Comparison of ENCODE assay signal across 18 cellular contexts in the genomic region with DNA sequence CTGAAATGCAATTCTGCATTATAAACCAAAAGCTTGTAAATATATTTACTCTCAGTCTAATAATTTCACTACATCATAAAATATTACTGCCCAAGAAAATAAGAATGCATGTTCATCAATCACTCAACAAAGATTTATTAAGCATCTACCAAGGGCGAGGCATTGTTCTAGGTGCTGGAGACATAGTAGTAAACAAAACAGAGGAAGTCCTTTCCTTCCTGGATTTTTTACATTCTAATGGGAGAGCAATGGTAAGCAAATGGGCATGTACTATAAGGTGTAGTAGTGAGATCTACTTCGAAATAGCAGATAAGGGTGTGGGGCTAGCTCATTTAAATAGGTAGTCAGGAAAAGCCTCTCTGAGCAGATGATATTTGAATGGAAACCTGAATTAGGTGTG. TPM values are rescaled to one million over a fixed set of nuclear protein-coding genes. Genes with fewer than 3 reads are reported as not detected.
A peak's percentile ranks its signal among the peaks of the same experiment; 100 is the strongest.
DNase-seq lines count a peak whose midpoint lies in the region; ATAC-seq, FAIRE-seq and TF ChIP-seq lines count a peak whose summit lies in the region.
"Had no signal": no experiment of that assay in that cellular context is flagged by ENCODE, and none has a peak within 500 bp of the region (broad histone marks: within the 10 kb centered on the region; RNA-seq: fewer than 3 reads in every experiment).

No MANE protein-coding gene starts in this region.

- DNase-seq in A549 (ENCODE audit: low read depth in 1 of 2, low spot score in 1 of 2) (peak in 1 of 2 experiments; percentile 18), PC-3 (no peak), colonic mucosa (no peak), mesothelial cell of epicardium (ENCODE audit: low spot score in 2 of 2, unreplicated experiment in 2 of 2) (no peak), DMS 273 (lab: John Stamatoyannopoulos, UW; ENCODE audit: unreplicated experiment) (no peak), activated T-cell treated with anti-CD3 and anti-CD28 coated beads for 4 hours (no peak), progenitor cell of endocrine pancreas (ENCODE audit: low spot score, unreplicated experiment) (no peak), mesenteric fat pad (ENCODE audit: low spot score) (no peak)
- DNase-seq: NCI-H1436 treated with DMSO at 0.1 percent for 48 hours, NCI-H2107, NCI-H226, NCI-H748 treated with DMSO at 0.1 percent for 48 hours, Peyer's patch, SHP77 had no signal

- peak overlapping the region; percentile 57 for H3K27ac Mint-ChIP-seq in mesothelial cell of epicardium
- H3K27ac Mint-ChIP-seq in progenitor cell of endocrine pancreas: no peak overlapping the region

- BruUV-seq in PC-3 (replicated peaks; lab: Mats Ljungman, UMichigan): no TSS peak

- H3K9me3 Mint-ChIP-seq in mesothelial cell of epicardium: no peaks in the 10 kb centered on the region
- no peaks in the 10 kb centered on the region for H3K9me3 Mint-ChIP-seq in progenitor cell of endocrine pancreas (ENCODE audit: low read depth)

- POLR2A ChIA-PET in A549 (lab: Yijun Ruan, JAX) (no interaction called here), PC-3 (lab: Charles Lee; ENCODE audit: unreplicated experiment) (interaction anchor here (0.7 kb wide), 1 partner anchor 29 kb away, joined by 3 read pairs; no protein-coding TSS in a partner anchor)

- no peak for TF ChIP-seq EP300 in A549 (IDR thresholded peaks at IDR 0.05)

- 56% methylated on average over 2 of the region's 2 CpGs for WGBS in A549 (ENCODE audit: missing lambda C conversion rate)

- no peaks in the 10 kb centered on the region for H4K20me1 ChIP-seq in PC-3 (ENCODE audit: low read length)

- H3K36me3 ChIP-seq in PC-3 (ENCODE audit: low read depth, low read length) (0 out of 2 replicates have a peak, but pooled peaks cover 2% of the 10 kb centered on the region), colonic mucosa (no peaks in the 10 kb centered on the region)

- no peak for FAIRE-seq in A549 (lab: Jason Lieb, UNC)

- H3K27ac ChIP-seq in A549 (peak overlapping the region in 1 of 2 experiments; percentile 85; a peak in 3 of 6 replicates), PC-3 (ENCODE audit: low read length) (0 out of 2 replicates have a peak overlapping the region, but pooled peaks have one; percentile 2), colonic mucosa (peak overlapping the region; percentile 16)
- H3K27ac ChIP-seq: C4-2B had no signal

- H3K4me1 Mint-ChIP-seq in mesothelial cell of epicardium (peaks cover 18% of the 10 kb centered on the region), progenitor cell of endocrine pancreas (ENCODE audit: low read depth) (peaks cover 21% of the 10 kb centered on the region)

- no peak overlapping the region for H3K9ac ChIP-seq in PC-3 (ENCODE audit: low read length)
- H3K9ac ChIP-seq in colonic mucosa (ENCODE audit: low read depth in 2 of 2, low read length in 2 of 2): no peak overlapping the region

- no peak overlapping the region for H3K4me3 Mint-ChIP-seq in mesothelial cell of epicardium
- no peak overlapping the region for H3K4me3 Mint-ChIP-seq in progenitor cell of endocrine pancreas (ENCODE audit: low read depth)

- H3K36me3 Mint-ChIP-seq in mesothelial cell of epicardium (peaks cover 14% of the 10 kb centered on the region), progenitor cell of endocrine pancreas (ENCODE audit: insufficient read depth) (peaks cover 8% of the 10 kb centered on the region)

- intact Hi-C loops in PC-3 (cut with micrococcal nuclease): no loop called here
- intact Hi-C loops in colonic mucosa (cut with DNase I): no loop called here

- no peaks in the 10 kb centered on the region for H3K9me2 ChIP-seq in PC-3 (replicated peaks; ENCODE audit: low read length)

- peaks cover 38% of the 10 kb centered on the region for H3K79me2 ChIP-seq in PC-3 (ENCODE audit: low read length)

- ATAC-seq in A549 (no peak; a peak in 1 of 6 replicates), PC-3 (peak; percentile 42)
- ATAC-seq: HCT116 had no signal

- H3K4me1 ChIP-seq in A549 (peaks cover 50% of the 10 kb centered on the region), PC-3 (ENCODE audit: insufficient read depth, low read length) (peaks cover 23% of the 10 kb centered on the region), colonic mucosa (peaks cover 13% of the 10 kb centered on the region)

- 0 out of 3 replicates have a peak overlapping the region, but pooled peaks have one; percentile 13 for H3K4me2 ChIP-seq in A549
- no peak overlapping the region for H3K4me2 ChIP-seq in PC-3 (ENCODE audit: low read length)

- H3F3A ChIP-seq in PC-3 (ENCODE audit: low read length, unreplicated experiment): no peaks in the 10 kb centered on the region

- TF ChIP-seq CTCF in A549 (IDR thresholded peaks at IDR 0.05) (no peak), PC-3 (conservative IDR thresholded peaks at IDR 0.05; ENCODE audit: low read depth, low read length) (no peak), colonic mucosa (IDR thresholded peaks at IDR 0.05) (no peak), mesothelial cell of epicardium (IDR thresholded peaks at IDR 0.05; ENCODE audit: unreplicated experiment) (no peak), progenitor cell of endocrine pancreas (IDR thresholded peaks at IDR 0.05; ENCODE audit: unreplicated experiment) (no peak)

- H3K9me3 ChIP-seq in A549 (no peaks in the 10 kb centered on the region), PC-3 (ENCODE audit: low read length) (no peaks in the 10 kb centered on the region), colonic mucosa (no peaks in the 10 kb centered on the region)
- H3K9me3 ChIP-seq: Peyer's patch had no signal

- no peak for TF ChIP-seq RAD21 in A549 (conservative IDR thresholded peaks at IDR 0.05 in 1 of 2, IDR thresholded peaks at IDR 0.05 in 1 of 2)

- TF ChIP-seq POLR2A in A549 (IDR thresholded peaks at IDR 0.05; ENCODE audit: low read length): no peak

- H3K27me3 Mint-ChIP-seq in mesothelial cell of epicardium (ENCODE audit: low read depth): no peaks in the 10 kb centered on the region
- H3K27me3 Mint-ChIP-seq in progenitor cell of endocrine pancreas: no peaks in the 10 kb centered on the region

- no peak overlapping the region for H2AFZ ChIP-seq in PC-3 (ENCODE audit: low read length)

- H3K4me3 ChIP-seq in A549 (no peak overlapping the region), PC-3 (ENCODE audit: low read length) (no peak overlapping the region), colonic mucosa (no peak overlapping the region)
- H3K4me3 ChIP-seq: Peyer's patch had no signal

- CTCF ChIA-PET in A549 (lab: Yijun Ruan, JAX) (interaction anchor here (1.3 to 1.7 kb wide), 2 partner anchors 9 to 63 kb away, joined by 3 to 4 read pairs; no protein-coding TSS in a partner anchor), PC-3 (lab: Charles Lee) (interaction anchor here (0.5 kb wide), 1 partner anchor 145 kb away, joined by 3 read pairs; no protein-coding TSS in a partner anchor)

- no peaks in the 10 kb centered on the region for H3K27me3 ChIP-seq in PC-3 (ENCODE audit: low read length)
- no peaks in the 10 kb centered on the region for H3K27me3 ChIP-seq in colonic mucosa
- H3K27me3 ChIP-seq: Peyer's patch had no signal

RNA-seq across cellular contexts. Expression of gene ZFYVE19, which starts 10.8 kb away (rescaled TPM):
- polyA plus RNA-seq in A549 (2011; rRNA removed) (15.6 and 20.5 TPM in 2 replicates), A549 (2017; fragmentation: RNase III; extraction: RNeasy Plus Mini Kit Qiagen cat#74134 plus additional on column Dnase treatment) (21.1 to 25.6 TPM (median 23.7 TPM) in 3 replicates)
- polyA plus RNA-seq in A549 (2012; cell fraction: cytosol; rRNA removed): 32.0 and 32.4 TPM in 2 replicates
- polyA plus RNA-seq in A549 (2012; cell fraction: nucleus; rRNA removed): 64.7 and 71.5 TPM in 2 replicates
- polyA minus RNA-seq in A549 (2011; rRNA and poly(A)+ RNA removed): 19.7 and 22.8 TPM in 2 replicates
- total RNA-seq in PC-3 (2014; rRNA removed) (32.3 and 39.6 TPM in 2 replicates), colonic mucosa (10 to 100 TPM; 22.9 to 27.9 TPM), mesothelial cell of epicardium (20.9 to 24.4 TPM (median 24.2 TPM) in 3 replicates), progenitor cell of endocrine pancreas (25.2 and 28.1 TPM in 2 replicates), mesenteric fat pad (9.8 TPM)

RNA-seq across cellular contexts. Expression of gene DNAJC17, which starts 11.2 kb away (rescaled TPM):
- polyA plus RNA-seq in A549 (2011; rRNA removed): 17.7 and 24.4 TPM in 2 replicates
- 31.9 and 34.9 TPM in 2 replicates for polyA plus RNA-seq in A549 (2012; cell fraction: cytosol; rRNA removed)
- 21.7 and 26.9 TPM in 2 replicates for polyA plus RNA-seq in A549 (2012; cell fraction: nucleus; rRNA removed)
- polyA plus RNA-seq in A549 (2017; fragmentation: RNase III; extraction: RNeasy Plus Mini Kit Qiagen cat#74134 plus additional on column Dnase treatment): 19.2 to 22.3 TPM (median 19.5 TPM) in 3 replicates
- polyA minus RNA-seq in A549 (2011; rRNA and poly(A)+ RNA removed): 13.4 and 18.5 TPM in 2 replicates
- total RNA-seq in PC-3 (2014; rRNA removed): 51.2 and 53.3 TPM in 2 replicates
- total RNA-seq in colonic mucosa: 10 to 100 TPM; 38.1 to 48.0 TPM
- 36.4 to 44.3 TPM (median 41.2 TPM) in 3 replicates for total RNA-seq in mesothelial cell of epicardium
- total RNA-seq in progenitor cell of endocrine pancreas: 41.0 and 43.1 TPM in 2 replicates
- 25.8 TPM for total RNA-seq in mesenteric fat pad

RNA-seq across cellular contexts. Expression of gene C15orf62, which starts 26.3 kb away (rescaled TPM):
- polyA plus RNA-seq in A549 (2011; rRNA removed) (0.10 and 0.11 TPM in 2 replicates), A549 (2017; fragmentation: RNase III; extraction: RNeasy Plus Mini Kit Qiagen cat#74134 plus additional on column Dnase treatment) (0.05 to 0.13 TPM (median 0.09 TPM) in 3 replicates)
- polyA plus RNA-seq in A549 (2012; cell fraction: cytosol; rRNA removed): 0.03 and 0.06 TPM in 2 replicates
- polyA plus RNA-seq in A549 (2012; cell fraction: nucleus; rRNA removed): 0.10 TPM in 2 replicates
- polyA minus RNA-seq in A549 (2011; rRNA and poly(A)+ RNA removed): 0.12 TPM in 1 of 2 replicates, not detected in the other
- total RNA-seq in PC-3 (2014; rRNA removed) (0.63 and 1.5 TPM in 2 replicates), colonic mucosa (under 1 TPM; 0.74 to 0.80 TPM), mesothelial cell of epicardium (0.44 to 0.47 TPM (median 0.45 TPM) in 3 replicates), progenitor cell of endocrine pancreas (1.8 and 1.9 TPM in 2 replicates), mesenteric fat pad (0.19 TPM)

RNA-seq across cellular contexts. Expression of gene GCHFR, which starts 32.2 kb away (rescaled TPM):
- polyA plus RNA-seq in A549 (2011; rRNA removed) (6.9 and 7.7 TPM in 2 replicates), A549 (2017; fragmentation: RNase III; extraction: RNeasy Plus Mini Kit Qiagen cat#74134 plus additional on column Dnase treatment) (6.9 to 9.7 TPM (median 7.7 TPM) in 3 replicates)
- polyA plus RNA-seq in A549 (2012; cell fraction: cytosol; rRNA removed): 14.0 and 18.1 TPM in 2 replicates
- 8.1 and 8.3 TPM in 2 replicates for polyA plus RNA-seq in A549 (2012; cell fraction: nucleus; rRNA removed)
- 1.4 and 3.4 TPM in 2 replicates for polyA minus RNA-seq in A549 (2011; rRNA and poly(A)+ RNA removed)
- total RNA-seq in PC-3 (2014; rRNA removed) (58.9 and 65.8 TPM in 2 replicates), colonic mucosa (10 to 100 TPM; 39.5 to 42.5 TPM), mesothelial cell of epicardium (12.6 to 15.8 TPM (median 14.4 TPM) in 3 replicates), progenitor cell of endocrine pancreas (30.6 and 32.1 TPM in 2 replicates), mesenteric fat pad (17.1 TPM)

RNA-seq across cellular contexts. Expression of gene PPP1R14D, which starts 32.5 kb away (rescaled TPM):
- polyA plus RNA-seq in A549 (2011; rRNA removed): 0.86 and 1.1 TPM in 2 replicates
- 0.17 and 0.48 TPM in 2 replicates for polyA plus RNA-seq in A549 (2012; cell fraction: cytosol; rRNA removed)
- 0.10 TPM in 1 of 2 replicates, not detected in the other for polyA plus RNA-seq in A549 (2012; cell fraction: nucleus; rRNA removed)
- 0.21 to 0.46 TPM (median 0.45 TPM) in 3 replicates for polyA plus RNA-seq in A549 (2017; fragmentation: RNase III; extraction: RNeasy Plus Mini Kit Qiagen cat#74134 plus additional on column Dnase treatment)
- polyA minus RNA-seq in A549 (2011; rRNA and poly(A)+ RNA removed): 0.29 and 0.39 TPM in 2 replicates
- 0.33 TPM in 1 of 2 replicates, not detected in the other for total RNA-seq in PC-3 (2014; rRNA removed)
- total RNA-seq in colonic mucosa: 100 to 1,000 TPM; 137 to 166 TPM
- 0.63 to 1.7 TPM (median 1.2 TPM) in 3 replicates for total RNA-seq in mesothelial cell of epicardium
- total RNA-seq in progenitor cell of endocrine pancreas: 0.81 and 1.5 TPM in 2 replicates
- not detected for total RNA-seq in mesenteric fat pad
- total RNA-seq: A172, HT1080 had no signal
